Comparison of ENCODE assay signal across 25 cellular contexts in the genomic region with DNA sequence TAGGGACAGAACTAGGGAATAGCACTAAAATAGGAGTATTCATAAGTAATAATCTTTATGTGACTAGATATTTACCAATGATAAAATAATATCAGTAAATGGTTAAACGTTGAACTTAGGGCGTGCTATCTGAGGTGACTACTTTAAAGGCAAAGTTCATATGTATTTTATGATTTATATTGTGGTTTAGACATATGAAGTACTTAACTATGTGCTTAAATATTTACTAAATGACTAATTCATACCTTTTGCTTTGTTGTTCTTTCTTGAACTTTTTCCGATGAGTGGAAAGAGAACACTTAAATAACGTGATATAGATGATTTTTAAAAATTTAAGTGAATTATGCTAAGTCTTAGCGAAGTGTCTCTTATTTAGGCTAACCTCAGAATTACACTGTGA. TPM values are rescaled to one million over a fixed set of nuclear protein-coding genes. Genes with fewer than 3 reads are reported as not detected.
"Had no signal": no experiment of that assay in that cellular context is flagged by ENCODE, and none has a peak within 500 bp of the region (broad histone marks: within the 10 kb centered on the region; RNA-seq: fewer than 3 reads in every experiment).

No MANE protein-coding gene starts in this region.

- H3K36me3 Mint-ChIP-seq: naive thymus-derived CD8-positive, alpha-beta T cell; stimulated activated memory B cell treated with anti-CD40 and anti-IgM and Interleukin-4, amounts not matched to agents 10 μg/mL and 1 μg/mL and 100 μg/mL, for 72 hours had no signal

- H3K9me3 Mint-ChIP-seq: stimulated activated memory B cell treated with anti-CD40 and anti-IgM and Interleukin-4, amounts not matched to agents 10 μg/mL and 1 μg/mL and 100 μg/mL, for 72 hours had no signal

- H3K4me3 ChIP-seq: esophagus squamous epithelium, hepatocyte, psoas muscle, right lobe of liver, spleen, stomach, thoracic aorta, transverse colon had no signal

- H2AFZ ChIP-seq: hepatocyte had no signal

- H3K4me1 ChIP-seq: esophagus squamous epithelium, psoas muscle, right lobe of liver, spleen, stomach had no signal

- H3K4me1 Mint-ChIP-seq: naive thymus-derived CD8-positive, alpha-beta T cell; stimulated activated memory B cell treated with anti-CD40 and anti-IgM and Interleukin-4, amounts not matched to agents 10 μg/mL and 1 μg/mL and 100 μg/mL, for 72 hours had no signal

- FAIRE-seq: islet of Langerhans had no signal

- H3K27ac Mint-ChIP-seq: effector memory CD8-positive, alpha-beta T cell; naive thymus-derived CD8-positive, alpha-beta T cell; stimulated activated memory B cell treated with anti-CD40 and anti-IgM and Interleukin-4, amounts not matched to agents 10 μg/mL and 1 μg/mL and 100 μg/mL, for 72 hours had no signal

- DNase-seq: effector memory CD8-positive, alpha-beta T cell; esophagus squamous epithelium; foreskin melanocyte; head of caudate nucleus; kidney glomerular epithelial cell; mammary epithelial cell; naive thymus-derived CD8-positive, alpha-beta T cell; psoas muscle; retina; right lobe of liver; spleen; stimulated activated CD4-positive, alpha-beta T cell treated with anti-CD3 and anti-CD28 coated beads, Interleukin-15, amount 100 ng/mL, for 24 hours; stimulated activated CD4-positive, alpha-beta T cell treated with anti-CD3 and anti-CD28 coated beads, Interleukin-1b, Interleukin-23, amount 100 ng/mL, for 48 hours; stimulated activated CD4-positive, alpha-beta T cell treated with anti-CD3 and anti-CD28 coated beads, Interleukin-4, amount 100 ng/mL, for 24 hours; stomach; substantia nigra; transverse colon had no signal

- H3K4me3 Mint-ChIP-seq: effector memory CD8-positive, alpha-beta T cell; naive thymus-derived CD8-positive, alpha-beta T cell; stimulated activated memory B cell treated with anti-CD40 and anti-IgM and Interleukin-4, amounts not matched to agents 10 μg/mL and 1 μg/mL and 100 μg/mL, for 72 hours had no signal

- H3K4me2 ChIP-seq: hepatocyte had no signal

- H3K36me3 ChIP-seq: esophagus squamous epithelium, neutrophil, right lobe of liver, spleen, stomach, thoracic aorta, transverse colon had no signal

- H3K9me3 ChIP-seq: esophagus squamous epithelium, neutrophil, psoas muscle, right lobe of liver, stomach, thoracic aorta, transverse colon had no signal

- H3K27me3 ChIP-seq: esophagus squamous epithelium, hepatocyte, neutrophil, right lobe of liver, spleen, stomach, transverse colon had no signal

- H3K27ac ChIP-seq: esophagus squamous epithelium, hepatocyte, neutrophil, psoas muscle, right lobe of liver, spleen, stomach, thoracic aorta, transverse colon had no signal

- H3K27me3 Mint-ChIP-seq: effector memory CD8-positive, alpha-beta T cell; naive thymus-derived CD8-positive, alpha-beta T cell; stimulated activated memory B cell treated with anti-CD40 and anti-IgM and Interleukin-4, amounts not matched to agents 10 μg/mL and 1 μg/mL and 100 μg/mL, for 72 hours had no signal

- ATAC-seq: effector memory CD8-positive, alpha-beta T cell; left lobe of liver; naive thymus-derived CD8-positive, alpha-beta T cell; psoas muscle; right lobe of liver; stimulated activated memory B cell treated with anti-CD40 and anti-IgM and Interleukin-4, amounts not matched to agents 10 μg/mL and 1 μg/mL and 100 μg/mL, for 72 hours had no signal

RNA-seq across cellular contexts. Expression of a gene that starts 14.7 kb away (rescaled TPM):
- total RNA-seq: left lobe of liver; mononuclear cell; naive thymus-derived CD8-positive, alpha-beta T cell; osteoblast; psoas muscle; right lobe of liver had no signal
- polyA plus RNA-seq: mammary epithelial cell; naive thymus-derived CD8-positive, alpha-beta T cell had no signal
